8 cellular contexts compared by ENCODE assay signal in the genomic region with DNA sequence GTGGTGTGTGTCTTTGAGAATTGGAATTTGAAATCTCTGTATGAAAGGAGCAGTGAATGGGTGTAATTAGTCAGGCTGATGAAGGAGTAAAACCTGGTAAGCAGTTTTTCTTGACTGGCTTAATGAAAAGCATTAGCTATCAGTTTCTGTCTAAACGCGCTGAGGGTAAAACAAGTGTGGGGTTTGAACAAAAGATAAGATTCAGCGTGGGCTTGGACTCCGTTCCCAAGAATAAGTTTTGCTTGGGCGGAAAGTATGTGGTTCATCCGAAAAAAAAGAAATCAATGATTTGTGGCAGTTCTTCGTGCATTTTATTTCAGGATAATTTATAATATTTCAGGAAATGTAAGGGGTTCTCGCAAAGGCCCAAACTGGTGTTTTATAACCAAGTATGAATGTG.
"Had no signal": no experiment of that assay in that cellular context is flagged by ENCODE, and none has a peak within 500 bp of the region (broad histone marks: within the 10 kb centered on the region; RNA-seq: fewer than 3 reads in every experiment).

No MANE protein-coding gene starts in this region.

- H3K27ac ChIP-seq: HL-60 had no signal

- DNase-seq: GOT3, H9, HCEC 1CT, KBM-7 had no signal

- H3K27me3 Mint-ChIP-seq: IgD-negative memory B cell had no signal

- H3K9me3 Mint-ChIP-seq: H9, IgD-negative memory B cell had no signal

- ATAC-seq: HepG2 had no signal

- H3K4me3 Mint-ChIP-seq: H9, IgD-negative memory B cell had no signal

- H3K36me3 Mint-ChIP-seq: IgD-negative memory B cell had no signal

- H3K27ac Mint-ChIP-seq: H9, IgD-negative memory B cell had no signal

- FAIRE-seq: H54, HepG2 had no signal

- H3K4me1 Mint-ChIP-seq: IgD-negative memory B cell had no signal
